In genomic region chr16:50303041-50303604, GRCh38 we compare ENCODE assay signal across 14 cellular contexts. TPM values are rescaled to one million over a fixed set of nuclear protein-coding genes. Genes with fewer than 3 reads are reported as not detected.
A peak's percentile ranks its signal among the peaks of the same experiment; 100 is the strongest.
DNase-seq lines count a peak whose midpoint lies in the region; ATAC-seq and TF ChIP-seq lines count a peak whose summit lies in the region.
"Had no signal": no experiment of that assay in that cellular context is flagged by ENCODE, and none has a peak within 500 bp of the region (broad histone marks: within the 10 kb centered on the region; RNA-seq: fewer than 3 reads in every experiment).

No MANE protein-coding gene starts in this region.

- no peaks in the 10 kb centered on the region for H4K20me1 ChIP-seq in neural progenitor cell (ENCODE audit: low read depth)

- no peaks in the 10 kb centered on the region for H3K9me3 ChIP-seq in neural progenitor cell (ENCODE audit: low read depth)

- DNase-seq in AG10803 (ENCODE audit: low read depth) (peak; percentile 27), H4 (ENCODE audit: low spot score) (peak; percentile 21), coronary artery (ENCODE audit: low spot score) (peak; percentile 59), neural progenitor cell (ENCODE audit: low spot score) (no peak), AML-193 (lab: John Stamatoyannopoulos, UW) (no peak), C1 segment of cervical spinal cord (lab: John Stamatoyannopoulos, UW) (no peak), NCI-H1694 treated with DMSO at 0.1 percent for 48 hours (lab: John Stamatoyannopoulos, UW) (no peak)
- DNase-seq: activated CD4-positive, alpha-beta T cell treated with anti-CD3 and anti-CD28 coated beads, Interleukin-2, amount 50 U/mL, for 4 hours; amniotic stem cell; OCI-M1; stimulated activated CD4-positive, alpha-beta T cell treated with anti-CD3 and anti-CD28 coated beads, Interleukin-2, amount 100 ng/mL, for 24 hours had no signal

- H3K27ac Mint-ChIP-seq in neural progenitor cell: peak overlapping the region; percentile 63
- H3K27ac Mint-ChIP-seq: stimulated activated naive CD8-positive, alpha-beta T cell treated with anti-CD3 and anti-CD28 coated beads, Interleukin-15, Interleukin-2, amounts not matched to agents 100 ng/mL and 50 ng/mL, for 24 hours had no signal

- no peaks in the 10 kb centered on the region for H3K36me3 ChIP-seq in neural progenitor cell

- no peak overlapping the region for H3K4me3 ChIP-seq in AG10803 (ENCODE audit: low read length)
- no peak overlapping the region for H3K4me3 ChIP-seq in coronary artery
- H3K4me3 ChIP-seq in neural progenitor cell: no peak overlapping the region
- H3K4me3 ChIP-seq: lung had no signal

- no peak for ATAC-seq in HG03457 (IDR thresholded peaks at IDR 0.05; ENCODE audit: unreplicated experiment)

- peaks cover 3% of the 10 kb centered on the region for H3K4me1 Mint-ChIP-seq in neural progenitor cell

- H3K36me3 Mint-ChIP-seq in neural progenitor cell: no peaks in the 10 kb centered on the region

- H3K27me3 ChIP-seq in neural progenitor cell: no peaks in the 10 kb centered on the region

- H3K79me2 ChIP-seq in neural progenitor cell (ENCODE audit: low read depth): no peaks in the 10 kb centered on the region

- H3K9ac ChIP-seq in neural progenitor cell: no peak overlapping the region

- no peak overlapping the region for H3K4me2 ChIP-seq in neural progenitor cell

- no peak overlapping the region for H2AFZ ChIP-seq in neural progenitor cell (replicated peaks)

- H3K27me3 Mint-ChIP-seq in neural progenitor cell (ENCODE audit: insufficient read depth, low read depth): peaks cover 2% of the 10 kb centered on the region
- H3K27me3 Mint-ChIP-seq: stimulated activated naive CD8-positive, alpha-beta T cell treated with anti-CD3 and anti-CD28 coated beads, Interleukin-15, Interleukin-2, amounts not matched to agents 100 ng/mL and 50 ng/mL, for 24 hours had no signal

- no peaks in the 10 kb centered on the region for H3K4me1 ChIP-seq in neural progenitor cell

- H3K4me3 Mint-ChIP-seq in neural progenitor cell: no peak overlapping the region
- H3K4me3 Mint-ChIP-seq: stimulated activated naive CD8-positive, alpha-beta T cell treated with anti-CD3 and anti-CD28 coated beads, Interleukin-15, Interleukin-2, amounts not matched to agents 100 ng/mL and 50 ng/mL, for 24 hours had no signal

- no peaks in the 10 kb centered on the region for H3K9me3 Mint-ChIP-seq in neural progenitor cell
- H3K9me3 Mint-ChIP-seq: stimulated activated naive CD8-positive, alpha-beta T cell treated with anti-CD3 and anti-CD28 coated beads, Interleukin-15, Interleukin-2, amounts not matched to agents 100 ng/mL and 50 ng/mL, for 24 hours had no signal

- H3K27ac ChIP-seq in coronary artery: no peak overlapping the region
- H3K27ac ChIP-seq in neural progenitor cell: no peak overlapping the region

- no peaks in the 10 kb centered on the region for H3F3A ChIP-seq in neural progenitor cell (ENCODE audit: low read depth)

- TF ChIP-seq CTCF in AG10803 (conservative IDR thresholded peaks at IDR 0.05; ENCODE audit: low read length): no peak
- TF ChIP-seq CTCF in coronary artery (IDR thresholded peaks at IDR 0.05): no peak
- TF ChIP-seq CTCF in neural progenitor cell (IDR thresholded peaks at IDR 0.05): no peak

RNA-seq across cellular contexts. Expression of gene ADCY7, which starts 36.8 kb away (rescaled TPM):
- 28.8 and 41.6 TPM in 2 replicates for total RNA-seq in H4 (2014; rRNA removed; shearing (Covaris generic))
- total RNA-seq in neural progenitor cell (ENCODE audit: low replicate concordance): 2.5 and 13.2 TPM in 2 replicates

Comparison
In these comparisons a context has a peak if more than half of its experiments do, and no peak if none do; other contexts are left out.
1. DNase-seq: peak in AG10803 (single experiment), H4 (single experiment) and coronary artery (single experiment); none in neural progenitor cell (single experiment), AML-193 (0 of 2), C1 segment of cervical spinal cord (0 of 14) and NCI-H1694 treated with DMSO at 0.1 percent for 48 hours (single experiment).